13 cellular contexts compared by ENCODE assay signal in genomic region chr9:14029811-14030210, GRCh38.
DNase-seq lines count a peak whose midpoint lies in the region; ATAC-seq, FAIRE-seq and TF ChIP-seq lines count a peak whose summit lies in the region.
"Had no signal": no experiment of that assay in that cellular context is flagged by ENCODE, and none has a peak within 500 bp of the region (broad histone marks: within the 10 kb centered on the region; RNA-seq: fewer than 3 reads in every experiment).

No MANE protein-coding gene starts in this region.

- TF ChIP-seq POLR2A in A549 (IDR thresholded peaks at IDR 0.05; ENCODE audit: low read length) (no peak), esophagus squamous epithelium (IDR thresholded peaks at IDR 0.05) (no peak)

- no peak for TF ChIP-seq CTCF in A549 (IDR thresholded peaks at IDR 0.05)
- TF ChIP-seq CTCF in esophagus squamous epithelium (IDR thresholded peaks at IDR 0.05), result no peak
- no peak for TF ChIP-seq CTCF in psoas muscle (IDR thresholded peaks at IDR 0.05)

- H3K27me3 ChIP-seq in esophagus squamous epithelium (no peaks in the 10 kb centered on the region), psoas muscle (ENCODE audit: insufficient read depth in 3 of 3, low read length in 2 of 3) (no peaks in the 10 kb centered on the region)
- H3K27me3 ChIP-seq: Peyer's patch had no signal

- H3K27ac ChIP-seq in A549, result peak overlapping the region; percentile 23 to 57; a peak in 2 of 6 replicates
- peak overlapping the region; percentile 5 to 81 (median 76) for H3K27ac ChIP-seq in esophagus squamous epithelium
- H3K27ac ChIP-seq in psoas muscle, result peak overlapping the region; percentile 85
- no peak overlapping the region for H3K27ac ChIP-seq in caudate nucleus (ENCODE audit: low read depth, low read length)

- no peak for TF ChIP-seq EP300 in A549 (IDR thresholded peaks at IDR 0.05)

- CTCF ChIA-PET in A549 (lab: Yijun Ruan, JAX), result no interaction called here

- TF ChIP-seq RAD21 in A549 (conservative IDR thresholded peaks at IDR 0.05 in 1 of 2, IDR thresholded peaks at IDR 0.05 in 1 of 2), result no peak

- POLR2A ChIA-PET in A549 (lab: Yijun Ruan, JAX), result no interaction called here

- H3K9me3 ChIP-seq in A549 (no peaks in the 10 kb centered on the region), esophagus squamous epithelium (no peaks in the 10 kb centered on the region), psoas muscle (no peaks in the 10 kb centered on the region)
- H3K9me3 ChIP-seq: Peyer's patch had no signal

- H3K4me1 ChIP-seq in A549 (peaks cover 8% of the 10 kb centered on the region; the same call in 2 of the 3 replicates), esophagus squamous epithelium (peaks cover 0 to 56% (median 11%) of the 10 kb centered on the region in 3 donors), psoas muscle (peaks cover 37% of the 10 kb centered on the region)

- intact Hi-C loops in esophagus squamous epithelium (cut with DNase I), result no loop called here
- intact Hi-C loops in psoas muscle (cut with DNase I), result loop anchor here (10.0 kb wide), 2 partner anchors 285 to 315 kb away; partner anchors contain the start of gene NFIB (in 1 of the 2)

- no peaks in the 10 kb centered on the region for H3K36me3 ChIP-seq in esophagus squamous epithelium
- no peaks in the 10 kb centered on the region for H3K36me3 ChIP-seq in psoas muscle (ENCODE audit: insufficient read depth in 1 of 2, low read depth in 1 of 2)
- H3K36me3 ChIP-seq: Peyer's patch had no signal

- H3K4me3 ChIP-seq in A549 (no peak overlapping the region; the same call in 2 of the 3 replicates), esophagus squamous epithelium (peak overlapping the region in 3 of 4 donors; percentile 2 to 41 (median 9)), psoas muscle (peak overlapping the region; percentile 55)
- H3K4me3 ChIP-seq: Peyer's patch had no signal

- WGBS in A549 (ENCODE audit: missing lambda C conversion rate), result 47% methylated on average over 6 of the region's 6 CpGs
- 36 to 44% methylated on average over 6 of the region's 6 CpGs for WGBS in esophagus squamous epithelium, 2 donors
- WGBS in psoas muscle, 3 donors, result 12 to 17% (median 17%) methylated on average over 6 of the region's 6 CpGs

- DNase-seq in A549 (ENCODE audit: low read depth in 1 of 2, low spot score in 1 of 2) (no peak), LHCN-M2 (ENCODE audit: low read depth) (peak; percentile 50), esophagus squamous epithelium (lab: John Stamatoyannopoulos, UW) (no peak), psoas muscle (no peak), caudate nucleus (lab: John Stamatoyannopoulos, UW) (no peak), NCI-H146 (lab: John Stamatoyannopoulos, UW) (no peak)
- no peak for DNase-seq in stimulated activated CD8-positive, alpha-beta memory T cell treated with anti-CD3 and anti-CD28 coated beads, Interleukin-4, amount 100 ng/mL, for 48 hours
- DNase-seq: H9, KG1, kidney, nephron progenitor cell, Peyer's patch had no signal

- H3K4me2 ChIP-seq in A549, result peak overlapping the region; percentile 53

- ATAC-seq in A549 (no peak), psoas muscle (peak in 2 of 4 donors; percentile 9 to 28), GM21529 (IDR thresholded peaks at IDR 0.05; ENCODE audit: unreplicated experiment) (no peak)

- no peak for FAIRE-seq in A549 (lab: Jason Lieb, UNC)
- FAIRE-seq: kidney had no signal

TF ChIP-seq in A549, 52 proteins besides CTCF, POLR2A, EP300 and RAD21:
- TF ChIP-seq CEBPB (IDR thresholded peaks at IDR 0.05), result no peak
- TF ChIP-seq POLR2AphosphoS2 (conservative IDR thresholded peaks at IDR 0.05; ENCODE audit: low read length), result no peak
- no peak for TF ChIP-seq USF2 (IDR thresholded peaks at IDR 0.05)
- no peak for TF ChIP-seq E2F6 (IDR thresholded peaks at IDR 0.05; ENCODE audit: borderline replicate concordance, low read depth)
- TF ChIP-seq NR3C1 (IDR thresholded peaks at IDR 0.05), result no peak
- no peak for TF ChIP-seq BCL3 (IDR thresholded peaks at IDR 0.05)
- TF ChIP-seq CBX2 (IDR thresholded peaks at IDR 0.05; ENCODE audit: borderline replicate concordance, low read depth), result no peak
- TF ChIP-seq REST (IDR thresholded peaks at IDR 0.05), result no peak
- no peak for TF ChIP-seq HOXA7 (CRISPR knock-in tag; IDR thresholded peaks at IDR 0.05)
- no peak for TF ChIP-seq KDM5A (IDR thresholded peaks at IDR 0.05)
- no peak for TF ChIP-seq ESRRA (IDR thresholded peaks at IDR 0.05; ENCODE audit: borderline replicate concordance, low read length)
- no peak for TF ChIP-seq FOSL2 (IDR thresholded peaks at IDR 0.05)
- no peak for TF ChIP-seq FOSL2 (CRISPR knock-in tag; IDR thresholded peaks at IDR 0.05)
